In genomic region chr15:63048115-63048985, GRCh38 we compare ENCODE assay signal across 1 cellular context.
TF ChIP-seq lines count a peak whose summit lies in the region.

No MANE protein-coding gene starts in this region.

TF ChIP-seq in HCT116, 20 proteins besides CTCF, POLR2A, EP300 and RAD21 (continued from another document):
- TF ChIP-seq YY1 (IDR thresholded peaks at IDR 0.05; ENCODE audit: extremely low read depth, insufficient replicate concordance, low read depth, low read length) (peak; percentile 4), CEBPB (IDR thresholded peaks at IDR 0.05; ENCODE audit: low read depth) (no peak), SRF (IDR thresholded peaks at IDR 0.05; ENCODE audit: low read depth) (no peak), ZNF274 (IDR thresholded peaks at IDR 0.05; ENCODE audit: low read depth, low read length) (no peak), SP1 (IDR thresholded peaks at IDR 0.05; ENCODE audit: low read depth) (no peak), REST (IDR thresholded peaks at IDR 0.05; ENCODE audit: low read depth) (no peak), CBX3 (IDR thresholded peaks at IDR 0.05; ENCODE audit: low read depth) (peak; percentile 54; the same call in 1 of the 2 replicates), ZFX (IDR thresholded peaks at IDR 0.05) (peak; percentile 61; the same call in 1 of the 2 replicates)
